9 cellular contexts compared by ENCODE assay signal in the genomic region with DNA sequence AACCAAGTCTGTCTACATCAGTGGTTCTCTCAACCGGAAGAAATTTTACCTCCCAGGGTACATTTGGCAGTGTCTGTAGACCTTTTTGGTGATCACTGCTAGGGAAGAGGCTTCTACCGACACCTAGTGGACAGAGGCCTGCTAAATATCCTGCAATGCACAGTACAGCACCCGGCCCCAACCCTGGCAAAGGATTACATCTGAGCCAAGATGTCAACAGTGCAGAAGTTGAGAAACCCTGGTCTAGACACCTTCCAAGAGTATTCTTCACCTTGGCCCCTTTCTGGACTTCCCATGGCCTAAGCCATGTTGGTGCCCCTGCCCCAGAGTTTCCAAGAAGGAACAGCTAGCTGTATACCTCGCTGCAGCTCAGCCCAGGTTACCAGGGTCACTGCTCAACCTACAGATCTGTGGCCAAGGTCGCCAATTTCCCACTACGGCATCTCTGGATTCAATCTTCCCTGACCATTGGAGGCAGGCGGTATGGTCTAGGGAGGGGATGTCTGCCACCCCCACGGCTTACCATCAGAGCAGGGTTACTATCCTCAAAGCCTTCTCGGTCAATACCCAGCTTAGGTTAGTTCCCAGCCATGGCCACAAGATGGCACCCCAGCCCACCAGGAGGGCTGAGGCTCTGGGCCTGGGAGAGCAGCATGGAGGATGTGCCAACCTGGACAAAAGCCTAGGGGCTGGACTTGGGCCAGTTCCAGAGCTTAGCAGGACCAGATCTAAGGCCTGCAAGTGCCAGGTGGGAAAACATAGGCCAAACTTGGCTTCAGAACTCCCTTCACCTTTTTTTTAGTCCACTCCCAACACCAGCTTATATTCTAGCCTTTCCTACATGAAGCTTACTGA. TPM values are rescaled to one million over a fixed set of nuclear protein-coding genes. Genes with fewer than 3 reads are reported as not detected.
DNase-seq lines count a peak whose midpoint lies in the region; ATAC-seq and TF ChIP-seq lines count a peak whose summit lies in the region.
"Had no signal": no experiment of that assay in that cellular context is flagged by ENCODE, and none has a peak within 500 bp of the region (broad histone marks: within the 10 kb centered on the region; RNA-seq: fewer than 3 reads in every experiment).

No MANE protein-coding gene starts in this region.

- no peak overlapping the region for H3K23ac ChIP-seq in IMR-90 (ENCODE audit: low read depth, low read length)

- TF ChIP-seq RAD21 in IMR-90 (IDR thresholded peaks at IDR 0.05; ENCODE audit: low read length), result peak; percentile 98

- H3K9me1 ChIP-seq in IMR-90 (ENCODE audit: insufficient read depth, low read length), result no peaks in the 10 kb centered on the region

- in situ Hi-C loops in IMR-90 (cut with MboI; ENCODE audit: low sequenced_read_pairs), result loop anchor here (5.0 kb wide), 1 partner anchor 246 kb away; no protein-coding TSS in a partner anchor

- no peak overlapping the region for H2BK15ac ChIP-seq in IMR-90 (ENCODE audit: low read depth, low read length)

- peak; percentile 46; the same call in 1 of the 2 replicates for TF ChIP-seq POLR2A in IMR-90 (IDR thresholded peaks at IDR 0.05; ENCODE audit: low read depth, low read length)

- no peak overlapping the region for H2BK20ac ChIP-seq in IMR-90 (ENCODE audit: low read depth, low read length)

- no peak overlapping the region for H2BK5ac ChIP-seq in IMR-90 (ENCODE audit: low read depth, low read length, poor library complexity, severe bottlenecking)

- H3K9me3 Mint-ChIP-seq in naive B cell, result peaks cover 0 to 6% (median 0%) of the 10 kb centered on the region in 7 donors

- H3K9ac ChIP-seq in IMR-90 (ENCODE audit: low read depth, low read length) (no peak overlapping the region), NT2/D1 (ENCODE audit: insufficient read length, low read depth) (no peak overlapping the region)

- H2AK5ac ChIP-seq in IMR-90 (ENCODE audit: low read depth, low read length), result no peak overlapping the region

- no peaks in the 10 kb centered on the region for H3K79me1 ChIP-seq in IMR-90 (ENCODE audit: low read depth in 1 of 2, low read length in 2 of 2)

- H3K36me3 Mint-ChIP-seq in naive B cell, result peaks cover 0 to 6% of the 10 kb centered on the region in 2 donors

- H3K36me3 ChIP-seq in IMR-90 (ENCODE audit: control insufficient read depth, insufficient read depth, low read length), result no peaks in the 10 kb centered on the region
- H3K36me3 ChIP-seq in NT2/D1 (ENCODE audit: insufficient read depth, insufficient read length, low read length), result no peaks in the 10 kb centered on the region

- POLR2A ChIA-PET in IMR-90 (lab: Charles Lee; ENCODE audit: unreplicated experiment), result interaction anchor here (0.6 kb wide), 1 partner anchor 364 kb away, joined by 3 read pairs; no protein-coding TSS in a partner anchor

- no peak overlapping the region for H3K27ac Mint-ChIP-seq in naive B cell

- H3K4me1 Mint-ChIP-seq in naive B cell, result peaks cover 5% of the 10 kb centered on the region in 3 donors

- dilution Hi-C loops in IMR-90 (cut with HindIII; ENCODE audit: low sequenced_read_pairs, unreplicated experiment), result loop anchor here (25.0 kb wide), 1 partner anchor 256 kb away; no protein-coding TSS in a partner anchor

- no peak overlapping the region for H4K5ac ChIP-seq in IMR-90 (ENCODE audit: low read depth, low read length)

- peaks cover 38 to 54% (median 49%) of the 10 kb centered on the region in 3 donors for H3K27me3 Mint-ChIP-seq in naive B cell

- H3K27ac ChIP-seq in IMR-90 (ENCODE audit: insufficient read depth, low read length), result no peak overlapping the region

- no peak overlapping the region for H2BK120ac ChIP-seq in IMR-90 (ENCODE audit: low read depth, low read length)

- H3K9me3 ChIP-seq in IMR-90 (ENCODE audit: control insufficient read depth, insufficient read depth, low read length) (no peaks in the 10 kb centered on the region), NT2/D1 (ENCODE audit: insufficient read depth, low read length) (no peaks in the 10 kb centered on the region)

- H3K14ac ChIP-seq in IMR-90 (replicated peaks; ENCODE audit: low read depth, low read length), result no peak overlapping the region

- H3K4me2 ChIP-seq in IMR-90 (ENCODE audit: low read depth, low read length), result no peak overlapping the region

- intact Hi-C loops in IMR-90 (cut with micrococcal nuclease), result loop anchor here (1.0 to 10.0 kb wide), 7 partner anchors 91 to 594 kb away; a partner anchor contains a TSS

- peak; percentile 80 for ATAC-seq in GM21528 (IDR thresholded peaks at IDR 0.05; ENCODE audit: low FRiP score, unreplicated experiment)
- ATAC-seq in IMR-90 (ENCODE audit: low read depth), result peak; percentile 77
- ATAC-seq in naive B cell (ENCODE audit: low read depth in 2 of 2), result peak; percentile 55 to 56
- ATAC-seq in stimulated activated naive CD8-positive, alpha-beta T cell treated with anti-CD3 and anti-CD28 coated beads, Interleukin-15, Interleukin-2, amounts not matched to agents 100 U/mL and 50 U/mL, for 24 hours, result peak; percentile 75

- H3K4me3 ChIP-seq in IMR-90 (ENCODE audit: insufficient read depth, low read depth, low read length) (no peak overlapping the region), NT2/D1 (ENCODE audit: insufficient read length, low read depth) (no peak overlapping the region), epithelial cell of proximal tubule (ENCODE audit: low read depth, low read length) (no peak overlapping the region)

- no peak overlapping the region for H4K91ac ChIP-seq in IMR-90 (ENCODE audit: insufficient read depth, low read depth, low read length)

- no peak overlapping the region for H4K8ac ChIP-seq in IMR-90 (ENCODE audit: low read depth in 2 of 2, low read length in 2 of 2)

- CTCF ChIA-PET in IMR-90 (lab: Yijun Ruan, JAX), result interaction anchor here (0.5 to 8.0 kb wide), 28 partner anchors 8 to 293 kb away, joined by 3 to 158 read pairs (median 3); a partner anchor contains a TSS

- peak overlapping the region; percentile 49 for H2AFZ ChIP-seq in IMR-90 (replicated peaks; ENCODE audit: low read length, poor library complexity)

- H3K4ac ChIP-seq in IMR-90 (ENCODE audit: low read depth, low read length), result no peak overlapping the region

- H3K18ac ChIP-seq in IMR-90 (ENCODE audit: low read depth, low read length), result no peak overlapping the region

- BruUV-seq in IMR-90 (replicated peaks; lab: Mats Ljungman, UMichigan), result no TSS peak

- H3K4me3 Mint-ChIP-seq in naive B cell, result no peak overlapping the region

- H3K56ac ChIP-seq in IMR-90 (ENCODE audit: extremely low read depth, insufficient read depth, low read length), result no peak overlapping the region

- H3K27me3 ChIP-seq in IMR-90 (ENCODE audit: control insufficient read depth, insufficient read depth, low read length), result peaks cover 32% of the 10 kb centered on the region
- peaks cover 54% of the 10 kb centered on the region for H3K27me3 ChIP-seq in NT2/D1 (ENCODE audit: insufficient read depth, insufficient read length)

- peak overlapping the region; percentile 46 for H2AK9ac ChIP-seq in IMR-90 (replicated peaks; ENCODE audit: low read depth, low read length, poor library complexity)

- TF ChIP-seq CTCF in IMR-90 (conservative IDR thresholded peaks at IDR 0.05; ENCODE audit: low read depth, low read length) (peak; percentile 96), epithelial cell of proximal tubule (conservative IDR thresholded peaks at IDR 0.05; ENCODE audit: low read depth, low read length) (peak; percentile 90)

- 47% methylated on average over 3 of the region's 9 CpGs; no CpG with 5 or more reads in 1 of the 2 experiments for WGBS in IMR-90 (ENCODE audit: extremely low coverage in 2 of 2, insufficient read length in 1 of 2), 2 experiments

- 0 out of 2 replicates have a peak, but pooled peaks cover 6% of the 10 kb centered on the region for H4K20me1 ChIP-seq in IMR-90 (ENCODE audit: insufficient read depth, low read length)

- no peaks in the 10 kb centered on the region for H3K4me1 ChIP-seq in IMR-90 (ENCODE audit: control insufficient read depth, insufficient read depth, low read length)
- peaks cover 4% of the 10 kb centered on the region for H3K4me1 ChIP-seq in NT2/D1 (ENCODE audit: insufficient read depth, insufficient read length)

- peak; percentile 50 for DNase-seq in DMS 273 treated with DMSO at 0.1 percent for 48 hours (lab: John Stamatoyannopoulos, UW)
- DNase-seq in IMR-90, result peak; percentile 66
- DNase-seq in NT2/D1 (ENCODE audit: low read depth, low spot score), result peak; percentile 61
- peak; percentile 17 for DNase-seq in activated CD8-positive, alpha-beta memory T cell treated with anti-CD3 and anti-CD28 coated beads, Interleukin-2, amount 50 U/mL, for 24 hours (ENCODE audit: extremely low read depth)
- peak; percentile 6 for DNase-seq in epithelial cell of proximal tubule (ENCODE audit: low read depth)
- peak; percentile 32 for DNase-seq in naive B cell
- DNase-seq in stimulated activated naive CD8-positive, alpha-beta T cell treated with anti-CD3 and anti-CD28 coated beads, Interleukin-15, Interleukin-2, amounts not matched to agents 100 U/mL and 50 U/mL, for 24 hours, result peak; percentile 80

TF ChIP-seq in IMR-90, 13 proteins besides CTCF, POLR2A, EP300 and RAD21:
- no peak for TF ChIP-seq RFX5 (IDR thresholded peaks at IDR 0.05; ENCODE audit: low read depth, low read length)
- no peak for TF ChIP-seq NFE2L2 (IDR thresholded peaks at IDR 0.05; ENCODE audit: low read depth, low read length)
- TF ChIP-seq CHD1 (IDR thresholded peaks at IDR 0.05; ENCODE audit: low read depth, low read length), result no peak; the same call in 1 of the 2 replicates
- TF ChIP-seq SMC3 (IDR thresholded peaks at IDR 0.05; ENCODE audit: low read depth, low read length), result peak; percentile 97
TF ChIP-seq in IMR-90: peak in this region for 1.

RNA-seq across cellular contexts. Expression of a gene that starts 3.7 kb away (rescaled TPM):
- total RNA-seq in IMR-90 (2012; rRNA removed) (not detected in 2 replicates), epithelial cell of proximal tubule (not detected in 2 replicates)
- polyA plus RNA-seq in IMR-90 (2012; rRNA removed) (0.03 and 0.11 TPM in 2 replicates), naive B cell (ENCODE audit: low read depth in 6 of 6) (under 1 TPM in 1 of 6 donors, not detected in 5; 0.13 TPM)
- polyA plus RNA-seq in IMR-90 (2012; cell fraction: cytosol; rRNA removed), result 0.02 and 0.10 TPM in 2 replicates
- 0.11 and 0.22 TPM in 2 replicates for polyA plus RNA-seq in IMR-90 (2012; cell fraction: nucleus; rRNA removed; ENCODE audit: low replicate concordance)
- total RNA-seq: activated CD8-positive, alpha-beta memory T cell treated with anti-CD3 and anti-CD28 coated beads for 36 hours had no signal

RNA-seq across cellular contexts. Expression of a gene that starts 11.5 kb away (rescaled TPM):
- total RNA-seq in IMR-90 (2012; rRNA removed) (not detected in 2 replicates), epithelial cell of proximal tubule (not detected in 2 replicates)
- polyA plus RNA-seq in IMR-90 (2012; rRNA removed) (not detected in 2 replicates), naive B cell (ENCODE audit: low read depth in 6 of 6) (not detected)
- not detected in 2 replicates for polyA plus RNA-seq in IMR-90 (2012; cell fraction: cytosol; rRNA removed)
- polyA plus RNA-seq in IMR-90 (2012; cell fraction: nucleus; rRNA removed; ENCODE audit: low replicate concordance), result not detected in 2 replicates
- total RNA-seq: activated CD8-positive, alpha-beta memory T cell treated with anti-CD3 and anti-CD28 coated beads for 36 hours had no signal

Comparison
In these comparisons a context has a peak if more than half of its experiments do, and no peak if none do; other contexts are left out.
1. DNase-seq: peak in every context shown above with its lines; median percentile 80 in stimulated activated naive CD8-positive, alpha-beta T cell treated with anti-CD3 and anti-CD28 coated beads, Interleukin-15, Interleukin-2, amounts not matched to agents 100 U/mL and 50 U/mL, for 24 hours; 66 in IMR-90; 61 in NT2/D1; 50 in DMS 273 treated with DMSO at 0.1 percent for 48 hours; 32 in naive B cell; 17 in activated CD8-positive, alpha-beta memory T cell treated with anti-CD3 and anti-CD28 coated beads, Interleukin-2, amount 50 U/mL, for 24 hours; 6 in epithelial cell of proximal tubule.